In the genomic region with DNA sequence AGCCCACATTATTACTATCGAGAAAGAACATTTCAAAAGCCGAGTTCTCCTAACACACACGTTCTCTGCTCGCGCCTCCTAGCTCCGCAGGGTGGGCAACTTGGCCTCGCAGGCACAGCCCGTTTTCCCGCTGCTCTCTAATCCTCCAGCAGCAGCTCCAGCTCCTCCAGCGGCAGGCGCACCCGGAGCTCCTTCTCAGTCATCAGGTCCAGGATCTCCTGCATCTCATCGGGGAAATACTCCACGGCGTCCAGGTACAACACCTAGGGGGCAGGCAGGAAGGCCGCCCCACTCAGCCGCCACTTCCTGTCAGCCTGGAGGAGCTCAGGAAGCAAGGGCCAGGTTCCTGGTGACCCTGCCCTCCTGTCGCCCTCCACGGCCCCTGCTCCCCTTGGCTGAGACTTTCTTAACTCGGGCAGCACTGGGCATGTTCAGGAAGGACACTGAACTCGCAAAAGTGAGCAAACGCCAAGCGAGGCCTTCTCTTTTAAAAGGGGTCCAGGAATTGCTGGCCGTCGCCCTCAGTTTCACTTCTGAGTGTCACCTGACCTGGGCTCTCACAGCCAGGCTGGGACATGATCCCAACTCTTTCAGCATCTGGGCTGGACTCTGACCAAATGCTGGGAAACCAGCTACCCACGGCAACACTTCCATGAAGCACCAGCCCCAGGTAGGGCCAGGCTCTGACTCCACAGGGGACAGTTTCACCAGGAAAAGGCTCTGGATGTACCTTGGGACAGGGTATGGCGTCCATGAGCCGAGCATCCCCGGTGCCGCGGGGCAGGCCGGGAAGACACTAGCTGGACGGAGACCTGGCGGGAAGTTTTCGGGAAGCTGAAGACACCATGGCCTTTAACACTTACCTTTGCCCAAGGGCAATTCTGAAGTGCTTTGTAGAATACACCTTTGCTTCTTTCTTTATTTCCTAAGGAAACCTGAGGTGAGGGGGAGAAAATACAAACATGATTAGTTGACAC, we compare ENCODE assay signal across 16 cellular contexts.
"Had no signal": no experiment of that assay in that cellular context is flagged by ENCODE, and none has a peak within 500 bp of the region (broad histone marks: within the 10 kb centered on the region; RNA-seq: fewer than 3 reads in every experiment).

No MANE protein-coding gene starts in this region.

- H3K9me3 ChIP-seq: lower lobe of right lung, psoas muscle, SK-N-SH, tibial artery, vagina had no signal

- H3K27me3 ChIP-seq: hepatocyte, tibial artery, vagina had no signal

- H3K36me3 Mint-ChIP-seq: activated naive CD8-positive, alpha-beta T cell had no signal

- H3K27ac ChIP-seq: hepatocyte, lower lobe of right lung, psoas muscle, tibial artery, vagina had no signal

- DNase-seq: activated B cell treated with CpG ODN at 0.5 μM for 24 hours; activated CD4-positive, alpha-beta T cell treated with anti-CD3 and anti-CD28 coated beads, Interleukin-2, amount 10 ng/mL, durations not matched to agents 24 days and 14 days; activated gamma-delta T cell; activated T-cell treated with anti-CD3 and anti-CD28 coated beads, Interleukin-2, amount 50 U/mL, for 1 hour; kidney; lower lobe of right lung; naive thymus-derived CD4-positive, alpha-beta T cell; occipital lobe; psoas muscle; SK-N-SH; stimulated activated CD4-positive, alpha-beta T cell treated with anti-CD3 and anti-CD28 coated beads, Interleukin-4, amount 100 ng/mL, for 1 hour; T-helper 17 cell; tibial artery had no signal

- H3K4me3 Mint-ChIP-seq: activated B cell treated with CpG ODN at 0.5 μM for 24 hours; activated CD4-positive, alpha-beta T cell treated with anti-CD3 and anti-CD28 coated beads, Interleukin-2, amount 10 ng/mL, durations not matched to agents 24 days and 14 days; activated naive CD8-positive, alpha-beta T cell; naive thymus-derived CD4-positive, alpha-beta T cell; T-helper 17 cell had no signal

- H3K27ac Mint-ChIP-seq: activated B cell treated with CpG ODN at 0.5 μM for 24 hours; activated CD4-positive, alpha-beta T cell treated with anti-CD3 and anti-CD28 coated beads, Interleukin-2, amount 10 ng/mL, durations not matched to agents 24 days and 14 days; activated naive CD8-positive, alpha-beta T cell; T-helper 17 cell had no signal

- H3K9me3 Mint-ChIP-seq: activated B cell treated with CpG ODN at 0.5 μM for 24 hours; activated CD4-positive, alpha-beta T cell treated with anti-CD3 and anti-CD28 coated beads, Interleukin-2, amount 10 ng/mL, durations not matched to agents 24 days and 14 days had no signal

- H3K4me3 ChIP-seq: hepatocyte, lower lobe of right lung, psoas muscle, tibial artery, vagina had no signal

- H3K27me3 Mint-ChIP-seq: activated B cell treated with CpG ODN at 0.5 μM for 24 hours; activated CD4-positive, alpha-beta T cell treated with anti-CD3 and anti-CD28 coated beads, Interleukin-2, amount 10 ng/mL, durations not matched to agents 24 days and 14 days; activated naive CD8-positive, alpha-beta T cell; naive thymus-derived CD4-positive, alpha-beta T cell; T-helper 17 cell had no signal

- ATAC-seq: lower lobe of right lung; naive thymus-derived CD4-positive, alpha-beta T cell; T-helper 17 cell had no signal

- H3K4me1 ChIP-seq: psoas muscle, vagina had no signal

- H3K4me1 Mint-ChIP-seq: activated B cell treated with CpG ODN at 0.5 μM for 24 hours had no signal
